In genomic region chr15:39404767-39405173, GRCh38 we compare ENCODE assay signal across 12 cellular contexts.
DNase-seq lines count a peak whose midpoint lies in the region; ATAC-seq, FAIRE-seq and TF ChIP-seq lines count a peak whose summit lies in the region.
"Had no signal": no experiment of that assay in that cellular context is flagged by ENCODE, and none has a peak within 500 bp of the region (broad histone marks: within the 10 kb centered on the region; RNA-seq: fewer than 3 reads in every experiment).

No MANE protein-coding gene starts in this region.

- intact Hi-C loops in left cardiac atrium (cut with DNase I) (no loop called here), dorsolateral prefrontal cortex (cut with DNase I) (no loop called here)

- CTCF ChIA-PET in AG04449 (lab: Yijun Ruan, JAX): no interaction called here

- peak; percentile 95 for DNase-seq in AG04449 (ENCODE audit: low read depth, low spot score)
- DNase-seq in HTR-8/SVneo (ENCODE audit: insufficient read length, low spot score): peak; percentile 72
- peak; percentile 91 for DNase-seq in amniotic stem cell (lab: John Stamatoyannopoulos, UW)
- peak; percentile 38 for DNase-seq in left cardiac atrium
- no peak for DNase-seq in dorsolateral prefrontal cortex
- DNase-seq in stimulated activated CD4-positive, alpha-beta T cell treated with anti-CD3 and anti-CD28 coated beads, Interleukin-15, amount 100 ng/mL, for 24 hours: no peak
- DNase-seq: activated CD4-positive, alpha-beta T cell treated with anti-CD3 and anti-CD28 coated beads, Interleukin-2, amount 10 ng/mL, durations not matched to agents 7 days and 5 days; NCI-H1092 treated with DMSO at 0.1 percent for 48 hours had no signal

- peaks cover 0 to 3% (median 0%) of the 10 kb centered on the region in 45 donors for H3K27me3 ChIP-seq in dorsolateral prefrontal cortex
- H3K27me3 ChIP-seq: BLaER1 had no signal

- TF ChIP-seq CTCF in AG04449 (IDR thresholded peaks at IDR 0.05; ENCODE audit: insufficient read depth, low read length, missing control alignments) (no peak), dorsolateral prefrontal cortex (IDR thresholded peaks at IDR 0.05 in 54 of 56, conservative IDR thresholded peaks at IDR 0.05 in 2 of 56; ENCODE audit: low read depth in 1 of 56, partially characterized antibody in 56 of 56) (no peak)

- no peak overlapping the region for H3K27ac ChIP-seq in dorsolateral prefrontal cortex
- H3K27ac ChIP-seq: BLaER1 had no signal

- peak; percentile 77 to 83 for ATAC-seq in left cardiac atrium
- ATAC-seq in HG02642 (IDR thresholded peaks at IDR 0.05; ENCODE audit: poor library complexity, unreplicated experiment): no peak
- ATAC-seq in HG02678 (IDR thresholded peaks at IDR 0.05; ENCODE audit: unreplicated experiment): no peak
- ATAC-seq: GM12878 had no signal

- H3K4me3 ChIP-seq in AG04449 (ENCODE audit: low read depth, low read length) (no peak overlapping the region), dorsolateral prefrontal cortex (no peak overlapping the region)
- H3K4me3 ChIP-seq: BLaER1, GM12878 had no signal

- POLR2A ChIA-PET in AG04449 (lab: Yijun Ruan, JAX): interaction anchor here (0.9 to 2.2 kb wide), 5 partner anchors 12 to 196 kb away, joined by 3 to 26 read pairs (median 6); partner anchors contain the start of gene THBS1

- peak; percentile 70 for FAIRE-seq in HTR-8/SVneo (lab: Jason Lieb, UNC)
- FAIRE-seq: GM12878 had no signal

Comparison
In these comparisons a context has a peak if more than half of its experiments do, and no peak if none do; other contexts are left out.
1. DNase-seq: peak in AG04449 (single experiment), HTR-8/SVneo (single experiment), amniotic stem cell (single experiment) and left cardiac atrium (single experiment); none in dorsolateral prefrontal cortex (0 of 10) and stimulated activated CD4-positive, alpha-beta T cell treated with anti-CD3 and anti-CD28 coated beads, Interleukin-15, amount 100 ng/mL, for 24 hours (single experiment).
2. ATAC-seq: peak in left cardiac atrium (2 of 2); none in HG02642 (single experiment) and HG02678 (single experiment).